10 cellular contexts compared by ENCODE assay signal in the genomic region with DNA sequence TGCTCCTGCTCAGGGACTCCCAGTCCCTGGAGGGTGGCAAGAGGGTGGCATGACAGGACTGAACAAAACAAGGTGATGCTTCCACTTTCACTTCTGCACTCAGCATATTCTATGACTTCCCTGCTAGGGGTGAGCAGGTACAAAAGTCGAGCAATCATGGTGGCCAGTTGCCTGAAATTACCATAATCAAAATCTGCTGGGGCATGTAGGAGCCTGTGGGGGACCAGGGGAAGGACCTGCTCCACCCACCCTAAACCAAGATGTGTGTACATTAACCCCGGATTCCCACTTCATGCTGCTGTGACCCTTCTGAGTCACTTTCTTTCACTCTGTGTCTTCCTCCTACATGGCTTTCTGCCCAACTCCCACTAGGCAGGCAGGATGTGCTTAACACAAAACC.
DNase-seq lines count a peak whose midpoint lies in the region; ATAC-seq lines count a peak whose summit lies in the region.
"Had no signal": no experiment of that assay in that cellular context is flagged by ENCODE, and none has a peak within 500 bp of the region (broad histone marks: within the 10 kb centered on the region; RNA-seq: fewer than 3 reads in every experiment).

No MANE protein-coding gene starts in this region.

- ATAC-seq in HG02623 (IDR thresholded peaks at IDR 0.05; ENCODE audit: unreplicated experiment) = peak; percentile 52
- ATAC-seq: natural killer cell had no signal

- DNase-seq in GM19238 (ENCODE audit: insufficient read length, low spot score) (peak; percentile 13), SW480 (ENCODE audit: low spot score) (peak; percentile 32), NK-92 (lab: John Stamatoyannopoulos, UW; ENCODE audit: unreplicated experiment) (no peak), hypothalamus (lab: John Stamatoyannopoulos, UW) (no peak), NCI-H748 treated with DMSO at 0.1 percent for 48 hours (lab: John Stamatoyannopoulos, UW) (no peak)
- DNase-seq in stimulated activated CD4-positive, alpha-beta T cell treated with anti-CD3 and anti-CD28 coated beads, Interleukin-2, amount 100 ng/mL, for 4 hours (ENCODE audit: low read depth) = peak; percentile 2
- DNase-seq: brain microvascular endothelial cell, natural killer cell, NCI-H2081 treated with DMSO at 0.1 percent for 48 hours had no signal

Comparison
In these comparisons a context has a peak if more than half of its experiments do, and no peak if none do; other contexts are left out.
1. DNase-seq: peak in GM19238 (single experiment), SW480 (single experiment) and stimulated activated CD4-positive, alpha-beta T cell treated with anti-CD3 and anti-CD28 coated beads, Interleukin-2, amount 100 ng/mL, for 4 hours (single experiment); none in NK-92 (single experiment), hypothalamus (0 of 51) and NCI-H748 treated with DMSO at 0.1 percent for 48 hours (single experiment).